18 cellular contexts compared by ENCODE assay signal in the genomic region with DNA sequence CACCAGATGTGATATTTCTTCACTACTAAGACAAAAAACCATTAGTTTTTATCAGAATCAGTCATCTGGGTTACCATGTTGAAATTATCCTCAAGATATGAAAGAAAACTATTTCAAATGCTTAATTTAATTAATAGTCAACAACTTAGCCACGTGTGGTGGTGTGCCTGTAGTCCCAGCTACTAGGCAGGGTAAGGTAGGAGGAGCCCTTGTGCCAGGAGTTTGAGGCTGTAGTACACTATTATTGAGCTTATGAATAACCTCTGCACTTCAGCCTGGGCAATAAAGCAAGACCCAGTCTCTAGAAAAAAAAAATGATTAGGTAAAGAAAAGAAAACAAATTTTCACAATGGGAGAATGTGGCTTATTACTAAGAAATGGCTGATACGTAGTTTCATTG.
"Had no signal": no experiment of that assay in that cellular context is flagged by ENCODE, and none has a peak within 500 bp of the region (broad histone marks: within the 10 kb centered on the region; RNA-seq: fewer than 3 reads in every experiment).

No MANE protein-coding gene starts in this region.

- H3K27ac ChIP-seq: HL-60, RWPE1 had no signal

- H3K27ac Mint-ChIP-seq: IgD-negative memory B cell had no signal

- H3K9me3 Mint-ChIP-seq: IgD-negative memory B cell had no signal

- ATAC-seq: SK-N-SH treated with all-trans-retinoic acid at 6 μM for 48 hours had no signal

- H3K4me3 Mint-ChIP-seq: IgD-negative memory B cell had no signal

- DNase-seq: KBM-7, MV-4-11, NCI-H1048, NCI-H1105, NCI-H1417, NCI-H1436 treated with DMSO at 0.1 percent for 48 hours, NCI-H1694, NCI-H187 treated with DMSO at 0.1 percent for 48 hours, NCI-H2029 treated with DMSO at 0.1 percent for 48 hours, NCI-H226, NCI-H446 treated with DMSO at 0.1 percent for 48 hours, NCI-H510A treated with DMSO at 0.1 percent for 48 hours, NCI-H526, SHP77 had no signal

- H3K27me3 Mint-ChIP-seq: IgD-negative memory B cell had no signal
